In the genomic region with DNA sequence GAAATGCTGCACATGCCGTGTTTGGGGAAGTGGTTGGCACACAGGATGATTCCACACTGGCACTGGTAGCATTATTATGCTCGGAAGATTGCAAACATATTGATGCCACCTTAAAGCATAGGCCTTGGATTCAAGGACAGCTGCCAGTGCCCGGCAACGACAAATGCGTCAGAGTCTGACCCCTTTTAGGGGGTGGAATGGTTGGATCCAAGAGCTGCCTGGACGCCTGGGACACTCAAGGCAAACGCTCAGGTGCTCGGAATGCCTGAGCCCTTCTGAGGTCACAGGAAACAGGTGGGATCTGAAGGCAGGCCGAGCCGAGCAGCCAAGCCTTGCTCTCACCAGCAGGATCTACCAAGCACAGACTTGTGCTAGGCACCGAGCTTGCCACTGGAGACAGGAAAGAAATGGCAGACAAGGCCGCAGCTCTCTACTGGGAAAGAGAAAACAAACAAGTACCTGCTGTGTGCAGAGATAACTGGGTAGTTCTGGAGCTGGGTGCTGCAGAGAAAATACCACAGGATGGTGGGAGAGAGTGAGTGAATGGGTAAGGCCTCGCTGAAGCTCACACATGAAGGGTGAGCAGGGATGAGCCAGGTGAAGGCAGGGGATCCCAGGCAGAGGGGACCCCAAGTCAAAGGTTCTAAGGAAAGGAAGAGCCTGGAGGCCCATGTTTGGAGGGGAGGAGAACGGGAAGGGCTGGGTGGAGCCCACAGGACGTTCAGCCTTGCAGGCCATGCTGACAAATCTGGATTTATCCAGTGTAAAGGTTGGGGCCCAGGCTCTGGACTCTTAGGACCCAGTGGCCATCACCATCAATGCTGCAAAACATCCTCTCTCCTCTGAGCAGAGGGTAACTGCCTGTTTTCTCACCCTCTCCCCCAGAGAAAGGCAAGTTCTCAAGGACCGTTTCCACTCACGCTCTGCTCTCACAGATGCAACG, we compare ENCODE assay signal across 9 cellular contexts. TPM values are rescaled to one million over a fixed set of nuclear protein-coding genes. Genes with fewer than 3 reads are reported as not detected.
DNase-seq lines count a peak whose midpoint lies in the region; ATAC-seq, FAIRE-seq and TF ChIP-seq lines count a peak whose summit lies in the region.
"Had no signal": no experiment of that assay in that cellular context is flagged by ENCODE, and none has a peak within 500 bp of the region (broad histone marks: within the 10 kb centered on the region; RNA-seq: fewer than 3 reads in every experiment).

No MANE protein-coding gene starts in this region.

- peak overlapping the region; percentile 81 to 87 for H3K27ac Mint-ChIP-seq in activated naive CD4-positive, alpha-beta T cell treated with anti-CD3 and anti-CD28 coated beads, Interleukin-2, amount 50 U/mL, for 72 hours

- H3K27ac ChIP-seq in kidney (ENCODE audit: low read depth in 2 of 2, low read length in 2 of 2) (peak overlapping the region; percentile 85 to 91), subcutaneous abdominal adipose tissue (ENCODE audit: low read depth, low read length) (peak overlapping the region; percentile 77)

- CTCF ChIA-PET in HEK293T (lab: Yijun Ruan, JAX) = interaction anchor here (0.6 to 2.6 kb wide), 12 partner anchors 8 to 1893 kb away, joined by 3 to 22 read pairs (median 4); a partner anchor contains a TSS

- H3K9me3 ChIP-seq in kidney (ENCODE audit: control insufficient read depth in 1 of 2, low read length in 2 of 2) (no peaks in the 10 kb centered on the region), subcutaneous abdominal adipose tissue (ENCODE audit: control insufficient read depth in 5 of 5, low read length in 5 of 5) (no peaks in the 10 kb centered on the region)
- H3K9me3 ChIP-seq: A549 had no signal

- no peak for TF ChIP-seq CTCF in kidney (IDR thresholded peaks at IDR 0.05; ENCODE audit: borderline replicate concordance, extremely low read depth, insufficient read depth)

- ATAC-seq in activated naive CD4-positive, alpha-beta T cell treated with anti-CD3 and anti-CD28 coated beads, Interleukin-2, amount 50 U/mL, for 72 hours = peak; percentile 11 to 34
- ATAC-seq in HG03571 (IDR thresholded peaks at IDR 0.05; ENCODE audit: unreplicated experiment) = no peak

- H3K9me3 Mint-ChIP-seq in activated naive CD4-positive, alpha-beta T cell treated with anti-CD3 and anti-CD28 coated beads, Interleukin-2, amount 50 U/mL, for 72 hours = no peaks in the 10 kb centered on the region

- H3K4me3 ChIP-seq in kidney (ENCODE audit: low read length in 2 of 2) (peak overlapping the region in 1 of 2 donors; percentile 27), subcutaneous abdominal adipose tissue (ENCODE audit: low read depth in 1 of 5, low read length in 5 of 5) (peak overlapping the region in 3 of 5 donors; percentile 6 to 38 (median 13))
- H3K4me3 ChIP-seq: A549 had no signal

- peaks cover 8 to 14% of the 10 kb centered on the region in 2 donors for H3K36me3 Mint-ChIP-seq in activated naive CD4-positive, alpha-beta T cell treated with anti-CD3 and anti-CD28 coated beads, Interleukin-2, amount 50 U/mL, for 72 hours

- DNase-seq in NCI-H1105 treated with DMSO at 0.1 percent for 48 hours (lab: John Stamatoyannopoulos, UW) (peak; percentile 24), NCI-H1105 (lab: John Stamatoyannopoulos, UW) (no peak), kidney (peak; percentile 68), pons (ENCODE audit: low spot score) (no peak), HEK293T (ENCODE audit: extremely low spot score) (no peak)
- DNase-seq in activated naive CD4-positive, alpha-beta T cell treated with anti-CD3 and anti-CD28 coated beads, Interleukin-2, amount 50 U/mL, for 72 hours (ENCODE audit: low spot score in 2 of 2) = no peak

- H3K4me1 ChIP-seq in kidney (ENCODE audit: control insufficient read depth in 1 of 2, insufficient read depth in 1 of 2, low read depth in 1 of 2, low read length in 2 of 2) = peaks cover 27 to 39% of the 10 kb centered on the region in 2 donors
- H3K4me1 ChIP-seq in subcutaneous abdominal adipose tissue (ENCODE audit: control insufficient read depth in 5 of 5, insufficient read depth in 5 of 5, low read length in 5 of 5) = peaks cover 0 to 40% (median 36%) of the 10 kb centered on the region in 5 donors

- no peaks in the 10 kb centered on the region for H3K27me3 ChIP-seq in subcutaneous abdominal adipose tissue (ENCODE audit: control insufficient read depth in 5 of 5, insufficient read depth in 4 of 5, low read length in 5 of 5)

- intact Hi-C loops in kidney (cut with DNase I) = no loop called here

- POLR2A ChIA-PET in HEK293T (lab: Yijun Ruan, JAX) = interaction anchor here (1.4 to 2.2 kb wide), 5 partner anchors 10 to 141 kb away, joined by 5 to 20 read pairs (median 7); a partner anchor contains a TSS

- H3K36me3 ChIP-seq in kidney (ENCODE audit: control insufficient read depth in 1 of 2, insufficient read depth in 2 of 2, low read length in 2 of 2) (no peaks in the 10 kb centered on the region), subcutaneous abdominal adipose tissue (ENCODE audit: control insufficient read depth in 5 of 5, insufficient read depth in 5 of 5, low read length in 5 of 5) (peaks cover 0 to 17% (median 6%) of the 10 kb centered on the region in 5 donors)

- no peak for FAIRE-seq in kidney (lab: Jason Lieb, UNC)
- FAIRE-seq: A549 had no signal

- H3K9ac ChIP-seq in kidney (ENCODE audit: low read length in 2 of 2) (peak overlapping the region; percentile 14 to 72), subcutaneous abdominal adipose tissue (ENCODE audit: low read length in 5 of 5) (peak overlapping the region in 2 of 5 donors; percentile 20 to 40)

TF ChIP-seq in HEK293T, 16 proteins besides CTCF, POLR2A, EP300 and RAD21:
- TF ChIP-seq SUZ12 (IDR thresholded peaks at IDR 0.05) (no peak), NFRKB (IDR thresholded peaks at IDR 0.05) (no peak), BHLHE40 (IDR thresholded peaks at IDR 0.05; ENCODE audit: borderline replicate concordance) (no peak), HDGF (IDR thresholded peaks at IDR 0.05; ENCODE audit: borderline replicate concordance) (no peak), ELF4 (IDR thresholded peaks at IDR 0.05) (no peak), L3MBTL2 (conservative IDR thresholded peaks at IDR 0.05) (no peak), FOXM1 (IDR thresholded peaks at IDR 0.05; ENCODE audit: borderline replicate concordance) (no peak), ARNT (IDR thresholded peaks at IDR 0.05) (no peak), CTBP1 (IDR thresholded peaks at IDR 0.05; ENCODE audit: borderline replicate concordance) (no peak), SP1 (IDR thresholded peaks at IDR 0.05) (no peak), FOXK2 (IDR thresholded peaks at IDR 0.05) (no peak), FOXA1 (IDR thresholded peaks at IDR 0.05) (no peak)
- TF ChIP-seq, protein P1, sequence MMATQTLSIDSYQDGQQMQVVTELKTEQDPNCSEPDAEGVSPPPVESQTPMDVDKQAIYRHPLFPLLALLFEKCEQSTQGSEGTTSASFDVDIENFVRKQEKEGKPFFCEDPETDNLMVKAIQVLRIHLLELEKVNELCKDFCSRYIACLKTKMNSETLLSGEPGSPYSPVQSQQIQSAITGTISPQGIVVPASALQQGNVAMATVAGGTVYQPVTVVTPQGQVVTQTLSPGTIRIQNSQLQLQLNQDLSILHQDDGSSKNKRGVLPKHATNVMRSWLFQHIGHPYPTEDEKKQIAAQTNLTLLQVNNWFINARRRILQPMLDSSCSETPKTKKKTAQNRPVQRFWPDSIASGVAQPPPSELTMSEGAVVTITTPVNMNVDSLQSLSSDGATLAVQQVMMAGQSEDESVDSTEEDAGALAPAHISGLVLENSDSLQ (IDR thresholded peaks at IDR 0.05) = no peak

RNA-seq across cellular contexts. Expression of a gene that starts 9.2 kb away (rescaled TPM):
- total RNA-seq in activated naive CD4-positive, alpha-beta T cell treated with anti-CD3 and anti-CD28 coated beads, Interleukin-2, amount 50 U/mL, for 72 hours = 100 to 1,000 TPM in 1 of 2 donors, 10 to 100 TPM in 1; 89.6 to 112 TPM
- 69.7 TPM for total RNA-seq in kidney
- 33.7 TPM for polyA plus RNA-seq in kidney (ENCODE audit: insufficient read depth, low read depth, low replicate concordance)

RNA-seq across cellular contexts. Expression of a gene that starts 54.6 kb away (rescaled TPM):
- 1 to 10 TPM; 5.1 to 6.0 TPM for total RNA-seq in activated naive CD4-positive, alpha-beta T cell treated with anti-CD3 and anti-CD28 coated beads, Interleukin-2, amount 50 U/mL, for 72 hours
- 82.1 TPM for total RNA-seq in kidney
- 53.0 TPM for polyA plus RNA-seq in kidney (ENCODE audit: insufficient read depth, low read depth, low replicate concordance)

Comparison
In these comparisons a context has a peak if more than half of its experiments do, and no peak if none do; other contexts are left out.
1. DNase-seq: peak in NCI-H1105 treated with DMSO at 0.1 percent for 48 hours (single experiment) and kidney (single experiment); none in NCI-H1105 (single experiment), activated naive CD4-positive, alpha-beta T cell treated with anti-CD3 and anti-CD28 coated beads, Interleukin-2, amount 50 U/mL, for 72 hours (0 of 2), pons (single experiment) and HEK293T (single experiment).
2. RNA of a gene that starts 54.6 kb away (total RNA-seq): 82.1 TPM in kidney (single experiment); 5.1 to 6.0 TPM in activated naive CD4-positive, alpha-beta T cell treated with anti-CD3 and anti-CD28 coated beads, Interleukin-2, amount 50 U/mL, for 72 hours; every median in the first group is over 10 times any median in the second.